9 cellular contexts compared by ENCODE assay signal in genomic region chr18:59994357-59994756, GRCh38.
DNase-seq lines count a peak whose midpoint lies in the region; ATAC-seq and TF ChIP-seq lines count a peak whose summit lies in the region.
"Had no signal": no experiment of that assay in that cellular context is flagged by ENCODE, and none has a peak within 500 bp of the region (broad histone marks: within the 10 kb centered on the region; RNA-seq: fewer than 3 reads in every experiment).

No MANE protein-coding gene starts in this region.

- TF ChIP-seq CTCF in GM13976 (IDR thresholded peaks at IDR 0.05; ENCODE audit: borderline replicate concordance, control extremely low read depth, extremely low read depth, insufficient read depth, missing control alignments) (peak; percentile 20), fibroblast of villous mesenchyme (IDR thresholded peaks at IDR 0.05; ENCODE audit: insufficient read depth, low read depth, low read length) (peak; percentile 11), esophagus muscularis mucosa (IDR thresholded peaks at IDR 0.05) (no peak)

- no peaks in the 10 kb centered on the region for H3K4me1 ChIP-seq in esophagus muscularis mucosa

- ATAC-seq in GM21576 (IDR thresholded peaks at IDR 0.05; ENCODE audit: unreplicated experiment), result peak; percentile 69
- no peak for ATAC-seq in left colon

- 60% methylated on average over 1 of the region's 1 CpG for WGBS in esophagus muscularis mucosa

- no peaks in the 10 kb centered on the region for H3K9me3 ChIP-seq in esophagus muscularis mucosa

- DNase-seq in GM13976 (ENCODE audit: low spot score), result no peak
- peak; percentile 74 for DNase-seq in NCI-H2171 (lab: John Stamatoyannopoulos, UW)
- DNase-seq in fibroblast of villous mesenchyme (ENCODE audit: low read depth), result peak; percentile 2
- DNase-seq in superior temporal gyrus (ENCODE audit: extremely low spot score), result no peak
- no peak for DNase-seq in NCI-H510A (lab: John Stamatoyannopoulos, UW)
- DNase-seq in left colon, result no peak
- DNase-seq in esophagus muscularis mucosa (ENCODE audit: extremely low spot score), result no peak
- DNase-seq: stimulated activated CD4-positive, alpha-beta T cell treated with anti-CD3 and anti-CD28 coated beads, Interleukin-4, amount 100 ng/mL, for 4 hours had no signal

- H3K27me3 ChIP-seq in esophagus muscularis mucosa, result no peaks in the 10 kb centered on the region

- H3K36me3 ChIP-seq in esophagus muscularis mucosa, result no peaks in the 10 kb centered on the region

- H3K4me3 ChIP-seq in fibroblast of villous mesenchyme (ENCODE audit: low read depth, low read length) (no peak overlapping the region), esophagus muscularis mucosa (no peak overlapping the region)

- H3K27ac ChIP-seq in esophagus muscularis mucosa (replicated peaks in 1 of 4), result no peak overlapping the region

- no peak for TF ChIP-seq POLR2A in esophagus muscularis mucosa (IDR thresholded peaks at IDR 0.05; ENCODE audit: low read depth)

- in situ Hi-C loops in GM13976 (cut with MboI; ENCODE audit: low sequenced_read_pairs, unreplicated experiment), result loop anchor here (25.0 kb wide), 2 partner anchors 418 to 543 kb away; no protein-coding TSS in a partner anchor

- intact Hi-C loops in left colon (cut with DNase I, micrococcal nuclease), result no loop called here
- intact Hi-C loops in esophagus muscularis mucosa (cut with DNase I), result no loop called here

- TF ChIP-seq EP300 in esophagus muscularis mucosa (IDR thresholded peaks at IDR 0.05), result no peak

Comparison
In these comparisons a context has a peak if more than half of its experiments do, and no peak if none do; other contexts are left out.
1. DNase-seq: peak in NCI-H2171 (single experiment) and fibroblast of villous mesenchyme (single experiment); none in GM13976 (single experiment), superior temporal gyrus (single experiment), NCI-H510A (single experiment), left colon (0 of 2) and esophagus muscularis mucosa (single experiment).
2. CTCF ChIP-seq: peak in GM13976 (single experiment) and fibroblast of villous mesenchyme (single experiment); none in esophagus muscularis mucosa (0 of 3).